Comparison of ENCODE assay signal across 14 cellular contexts in genomic region chr1:236535656-236536293, GRCh38. TPM values are rescaled to one million over a fixed set of nuclear protein-coding genes. Genes with fewer than 3 reads are reported as not detected.
DNase-seq lines count a peak whose midpoint lies in the region; ATAC-seq and TF ChIP-seq lines count a peak whose summit lies in the region.
"Had no signal": no experiment of that assay in that cellular context is flagged by ENCODE, and none has a peak within 500 bp of the region (broad histone marks: within the 10 kb centered on the region; RNA-seq: fewer than 3 reads in every experiment).

No MANE protein-coding gene starts in this region.

- no peaks in the 10 kb centered on the region for H3K27me3 Mint-ChIP-seq in activated CD4-positive, alpha-beta T cell treated with anti-CD3 and anti-CD28 coated beads for 36 hours
- no peaks in the 10 kb centered on the region for H3K27me3 Mint-ChIP-seq in T-helper 17 cell
- no peaks in the 10 kb centered on the region for H3K27me3 Mint-ChIP-seq in natural killer cell treated with Interleukin-12 subunit alpha and Interleukin-12 subunit beta and Interleukin-15 and Interleukin-18, amount 100 ng/mL, for 72 hours
- no peaks in the 10 kb centered on the region for H3K27me3 Mint-ChIP-seq in CD8-positive, alpha-beta T cell (ENCODE audit: low read depth)

- intact Hi-C loops in activated CD4-positive, alpha-beta T cell treated with anti-CD3 and anti-CD28 coated beads for 36 hours (cut with DNase I, micrococcal nuclease), result no loop called here
- intact Hi-C loops in CD8-positive, alpha-beta T cell (cut with DNase I, micrococcal nuclease), result no loop called here

- H3K4me1 ChIP-seq in CD8-positive, alpha-beta T cell (ENCODE audit: insufficient read depth, low read length), result peaks cover 9% of the 10 kb centered on the region
- H3K4me1 ChIP-seq: neural progenitor cell had no signal

- peaks cover 64% of the 10 kb centered on the region for H3K36me3 Mint-ChIP-seq in activated CD4-positive, alpha-beta T cell treated with anti-CD3 and anti-CD28 coated beads for 36 hours (ENCODE audit: low read depth)
- peaks cover 2% of the 10 kb centered on the region for H3K36me3 Mint-ChIP-seq in T-helper 17 cell (ENCODE audit: low read depth)
- peaks cover 27% of the 10 kb centered on the region for H3K36me3 Mint-ChIP-seq in natural killer cell treated with Interleukin-12 subunit alpha and Interleukin-12 subunit beta and Interleukin-15 and Interleukin-18, amount 100 ng/mL, for 72 hours
- peaks cover 74% of the 10 kb centered on the region for H3K36me3 Mint-ChIP-seq in CD8-positive, alpha-beta T cell

- no peak for TF ChIP-seq CTCF in CD8-positive, alpha-beta T cell (IDR thresholded peaks at IDR 0.05)

- no peak overlapping the region for H3K27ac ChIP-seq in CD8-positive, alpha-beta T cell (ENCODE audit: low read depth, low read length)
- H3K27ac ChIP-seq: neural progenitor cell, WERI-Rb-1 had no signal

- no peak for DNase-seq in activated CD4-positive, alpha-beta T cell treated with anti-CD3 and anti-CD28 coated beads for 36 hours
- DNase-seq in activated CD4-positive, alpha-beta T cell treated with anti-CD3 and anti-CD28 coated beads for 4 hours, result no peak
- DNase-seq in NCI-H2029 treated with DMSO at 0.1 percent for 48 hours (lab: John Stamatoyannopoulos, UW) (peak; percentile 64), T-helper 17 cell (no peak), T-helper 2 cell (no peak)
- no peak for DNase-seq in natural killer cell treated with Interleukin-12 subunit alpha and Interleukin-12 subunit beta and Interleukin-15 and Interleukin-18, amount 100 ng/mL, for 72 hours (ENCODE audit: low spot score)
- no peak for DNase-seq in CD8-positive, alpha-beta T cell
- no peak for DNase-seq in activated effector memory CD4-positive, alpha-beta T cell treated with Interleukin-2 at 50 U/mL for 16 hours
- DNase-seq: activated naive CD4-positive, alpha-beta T cell treated with Interleukin-2 at 50 U/mL for 16 hours; kidney; stimulated activated naive CD4-positive, alpha-beta T cell treated with Interleukin-2 at 50 U/mL for 16 hours; WERI-Rb-1 had no signal

- no peaks in the 10 kb centered on the region for H3K9me3 Mint-ChIP-seq in activated CD4-positive, alpha-beta T cell treated with anti-CD3 and anti-CD28 coated beads for 36 hours (ENCODE audit: low read depth)
- H3K9me3 Mint-ChIP-seq in natural killer cell treated with Interleukin-12 subunit alpha and Interleukin-12 subunit beta and Interleukin-15 and Interleukin-18, amount 100 ng/mL, for 72 hours, result no peaks in the 10 kb centered on the region
- H3K9me3 Mint-ChIP-seq in CD8-positive, alpha-beta T cell, result no peaks in the 10 kb centered on the region
- H3K9me3 Mint-ChIP-seq: neural progenitor cell had no signal

- H3K4me1 Mint-ChIP-seq in activated CD4-positive, alpha-beta T cell treated with anti-CD3 and anti-CD28 coated beads for 36 hours, result peaks cover 40% of the 10 kb centered on the region
- peaks cover 35% of the 10 kb centered on the region for H3K4me1 Mint-ChIP-seq in T-helper 17 cell
- peaks cover 23 to 41% of the 10 kb centered on the region in 2 donors for H3K4me1 Mint-ChIP-seq in natural killer cell treated with Interleukin-12 subunit alpha and Interleukin-12 subunit beta and Interleukin-15 and Interleukin-18, amount 100 ng/mL, for 72 hours (ENCODE audit: low read depth in 2 of 2)
- peaks cover 27% of the 10 kb centered on the region for H3K4me1 Mint-ChIP-seq in CD8-positive, alpha-beta T cell (ENCODE audit: low read depth)

- no peak overlapping the region for H3K4me3 Mint-ChIP-seq in activated CD4-positive, alpha-beta T cell treated with anti-CD3 and anti-CD28 coated beads for 36 hours
- no peak overlapping the region for H3K4me3 Mint-ChIP-seq in T-helper 17 cell
- H3K4me3 Mint-ChIP-seq in natural killer cell treated with Interleukin-12 subunit alpha and Interleukin-12 subunit beta and Interleukin-15 and Interleukin-18, amount 100 ng/mL, for 72 hours, result peak overlapping the region; percentile 45
- H3K4me3 Mint-ChIP-seq in CD8-positive, alpha-beta T cell, result no peak overlapping the region
- H3K4me3 Mint-ChIP-seq: neural progenitor cell had no signal

- ATAC-seq in activated CD4-positive, alpha-beta T cell treated with anti-CD3 and anti-CD28 coated beads for 36 hours, result no peak
- peak; percentile 32 for ATAC-seq in T-helper 17 cell
- peak in 1 of 2 donors; percentile 2 for ATAC-seq in natural killer cell treated with Interleukin-12 subunit alpha and Interleukin-12 subunit beta and Interleukin-15 and Interleukin-18, amount 100 ng/mL, for 72 hours
- ATAC-seq in CD8-positive, alpha-beta T cell, result no peak

- CTCF ChIA-PET in activated CD4-positive, alpha-beta T cell treated with anti-CD3 and anti-CD28 coated beads for 36 hours (lab: Charles Lee), result interaction anchor here (1.4 kb wide), 1 partner anchor 12 kb away, joined by 3 read pairs; no protein-coding TSS in a partner anchor
- CTCF ChIA-PET in CD8-positive, alpha-beta T cell (lab: Charles Lee), result interaction anchor here (0.7 to 0.8 kb wide), 2 partner anchors 12 to 23 kb away, joined by 3 read pairs; no protein-coding TSS in a partner anchor

- peaks cover 35% of the 10 kb centered on the region for H3K36me3 ChIP-seq in CD8-positive, alpha-beta T cell (ENCODE audit: insufficient read depth, low read length)
- H3K36me3 ChIP-seq: neural progenitor cell had no signal

- POLR2A ChIA-PET in activated CD4-positive, alpha-beta T cell treated with anti-CD3 and anti-CD28 coated beads for 36 hours (lab: Charles Lee), result interaction anchor here (0.6 to 0.7 kb wide), 2 partner anchors 9 to 21 kb away, joined by 3 to 5 read pairs; no protein-coding TSS in a partner anchor
- POLR2A ChIA-PET in CD8-positive, alpha-beta T cell (lab: Charles Lee), result no interaction called here

- H3K27me3 ChIP-seq in CD8-positive, alpha-beta T cell (ENCODE audit: insufficient read depth, low read length), result no peaks in the 10 kb centered on the region
- H3K27me3 ChIP-seq: neural progenitor cell had no signal

- H3K9me3 ChIP-seq in T-helper 17 cell (ENCODE audit: control insufficient read depth, low read length, poor library complexity, severe bottlenecking), result no peaks in the 10 kb centered on the region
- H3K9me3 ChIP-seq in CD8-positive, alpha-beta T cell (ENCODE audit: low read length), result no peaks in the 10 kb centered on the region

- H3K27ac Mint-ChIP-seq in activated CD4-positive, alpha-beta T cell treated with anti-CD3 and anti-CD28 coated beads for 36 hours, result peak overlapping the region; percentile 4
- H3K27ac Mint-ChIP-seq in T-helper 17 cell, result peak overlapping the region; percentile 95
- H3K27ac Mint-ChIP-seq in natural killer cell treated with Interleukin-12 subunit alpha and Interleukin-12 subunit beta and Interleukin-15 and Interleukin-18, amount 100 ng/mL, for 72 hours, result peak overlapping the region in 1 of 2 donors; percentile 47
- H3K27ac Mint-ChIP-seq in CD8-positive, alpha-beta T cell, result no peak overlapping the region
- H3K27ac Mint-ChIP-seq: neural progenitor cell had no signal

- no peak overlapping the region for H3K4me3 ChIP-seq in CD8-positive, alpha-beta T cell (ENCODE audit: low read depth, low read length)
- H3K4me3 ChIP-seq: neural progenitor cell had no signal

RNA-seq across cellular contexts. Expression of gene LGALS8, which starts 12.0 kb away (rescaled TPM):
- total RNA-seq in activated CD4-positive, alpha-beta T cell treated with anti-CD3 and anti-CD28 coated beads for 36 hours, result 100 to 1,000 TPM; 106 to 155 TPM
- 100 to 1,000 TPM; 161 to 173 TPM for total RNA-seq in T-helper 17 cell
- 100 to 1,000 TPM in 1 of 2 donors, 10 to 100 TPM in 1; 88.2 to 119 TPM for total RNA-seq in natural killer cell treated with Interleukin-12 subunit alpha and Interleukin-12 subunit beta and Interleukin-15 and Interleukin-18, amount 100 ng/mL, for 72 hours
- 100 to 1,000 TPM; 118 to 125 TPM for total RNA-seq in CD8-positive, alpha-beta T cell
- total RNA-seq: OCI-LY7 had no signal
